ENCODE assay signal across 12 cellular contexts in the genomic region with DNA sequence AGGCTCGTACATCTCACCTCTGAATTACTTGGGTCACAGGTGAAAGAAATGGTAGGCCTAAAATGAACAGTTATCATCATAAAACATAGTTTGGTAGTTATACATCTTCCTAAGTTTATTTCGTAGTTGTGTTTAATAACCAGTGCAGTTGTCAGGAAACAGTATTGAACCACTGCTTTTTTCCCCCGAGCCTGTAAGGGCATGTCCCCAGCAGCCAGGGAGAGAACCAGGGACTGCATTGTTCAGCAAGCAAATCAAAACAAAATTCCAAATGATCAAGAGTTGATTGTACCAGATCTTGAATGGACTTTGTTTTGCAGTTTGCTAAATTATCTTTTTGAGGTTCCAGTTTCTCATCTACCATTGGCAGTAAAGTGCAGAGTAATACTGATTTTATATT. TPM values are rescaled to one million over a fixed set of nuclear protein-coding genes. Genes with fewer than 3 reads are reported as not detected.
DNase-seq lines count a peak whose midpoint lies in the region; ATAC-seq and TF ChIP-seq lines count a peak whose summit lies in the region.
"Had no signal": no experiment of that assay in that cellular context is flagged by ENCODE, and none has a peak within 500 bp of the region (broad histone marks: within the 10 kb centered on the region; RNA-seq: fewer than 3 reads in every experiment).

No MANE protein-coding gene starts in this region.

- peaks cover 76% of the 10 kb centered on the region for H3K79me2 ChIP-seq in hepatocyte

- no peak for DNase-seq in activated naive CD4-positive, alpha-beta T cell treated with anti-CD3 and anti-CD28 coated beads, Interleukin-2, amount 10 ng/mL, durations not matched to agents 7 days and 5 days
- no peak for DNase-seq in activated naive CD4-positive, alpha-beta T cell treated with anti-CD3 and anti-CD28 coated beads, Interleukin-2, amount 50 U/mL, for 16 hours
- DNase-seq in hepatocyte (ENCODE audit: low spot score): no peak
- DNase-seq in type B pancreatic cell (ENCODE audit: extremely low spot score, unreplicated experiment): no peak
- DNase-seq in HUDEP-2 (lab: John Stamatoyannopoulos, UW; ENCODE audit: unreplicated experiment in 76 of 76): no peak
- no peak for DNase-seq in LoVo (ENCODE audit: low spot score)
- DNase-seq in ureter (ENCODE audit: low spot score): no peak
- DNase-seq: heart left ventricle, NCI-H774, WERI-Rb-1 had no signal

- no peaks in the 10 kb centered on the region for H3K9me2 ChIP-seq in hepatocyte (replicated peaks; ENCODE audit: insufficient read depth)

- no peak overlapping the region for H3K4me3 ChIP-seq in hepatocyte

- no peaks in the 10 kb centered on the region for H3K36me3 ChIP-seq in hepatocyte (replicated peaks; ENCODE audit: insufficient read depth, low read depth)

- H3K4me2 ChIP-seq in hepatocyte: peak overlapping the region; percentile 80

- no peak overlapping the region for H2AFZ ChIP-seq in hepatocyte

- no peak for ATAC-seq in activated T-helper 17 cell treated with anti-CD3 and anti-CD28 coated beads, Interleukin-2, amount 50 U/mL, for 72 hours (replicated peaks)
- ATAC-seq: heart left ventricle had no signal

- H3K27me3 Mint-ChIP-seq in activated naive CD4-positive, alpha-beta T cell treated with anti-CD3 and anti-CD28 coated beads, Interleukin-2, amount 10 ng/mL, durations not matched to agents 7 days and 5 days: no peaks in the 10 kb centered on the region
- no peaks in the 10 kb centered on the region for H3K27me3 Mint-ChIP-seq in activated T-helper 17 cell treated with anti-CD3 and anti-CD28 coated beads, Interleukin-2, amount 50 U/mL, for 72 hours
- H3K27me3 Mint-ChIP-seq in type B pancreatic cell: no peaks in the 10 kb centered on the region

- TF ChIP-seq CTCF in hepatocyte (IDR thresholded peaks at IDR 0.05; ENCODE audit: poor library complexity) (no peak), type B pancreatic cell (conservative IDR thresholded peaks at IDR 0.05) (no peak)

- H3K4me3 Mint-ChIP-seq in activated naive CD4-positive, alpha-beta T cell treated with anti-CD3 and anti-CD28 coated beads, Interleukin-2, amount 10 ng/mL, durations not matched to agents 7 days and 5 days: peak overlapping the region; percentile 84
- peak overlapping the region; percentile 95 for H3K4me3 Mint-ChIP-seq in activated T-helper 17 cell treated with anti-CD3 and anti-CD28 coated beads, Interleukin-2, amount 50 U/mL, for 72 hours
- peak overlapping the region; percentile 90 for H3K4me3 Mint-ChIP-seq in type B pancreatic cell

- peaks cover 67% of the 10 kb centered on the region for H4K20me1 ChIP-seq in hepatocyte (ENCODE audit: insufficient read depth, poor library complexity, severe bottlenecking)

- H3K9me3 Mint-ChIP-seq in activated naive CD4-positive, alpha-beta T cell treated with anti-CD3 and anti-CD28 coated beads, Interleukin-2, amount 10 ng/mL, durations not matched to agents 7 days and 5 days: no peaks in the 10 kb centered on the region
- no peaks in the 10 kb centered on the region for H3K9me3 Mint-ChIP-seq in activated T-helper 17 cell treated with anti-CD3 and anti-CD28 coated beads, Interleukin-2, amount 50 U/mL, for 72 hours
- H3K9me3 Mint-ChIP-seq in type B pancreatic cell: no peaks in the 10 kb centered on the region

- H3K9me3 ChIP-seq in hepatocyte (ENCODE audit: low read depth): no peaks in the 10 kb centered on the region
- H3K9me3 ChIP-seq: heart left ventricle had no signal

- peaks cover 47% of the 10 kb centered on the region for H3K4me1 ChIP-seq in hepatocyte (ENCODE audit: insufficient read depth)

- H3K36me3 Mint-ChIP-seq in activated naive CD4-positive, alpha-beta T cell treated with anti-CD3 and anti-CD28 coated beads, Interleukin-2, amount 10 ng/mL, durations not matched to agents 7 days and 5 days: peaks cover 26% of the 10 kb centered on the region
- peaks cover 69% of the 10 kb centered on the region for H3K36me3 Mint-ChIP-seq in activated T-helper 17 cell treated with anti-CD3 and anti-CD28 coated beads, Interleukin-2, amount 50 U/mL, for 72 hours (ENCODE audit: low read depth)
- peaks cover 16% of the 10 kb centered on the region for H3K36me3 Mint-ChIP-seq in type B pancreatic cell

- CTCF ChIA-PET in activated naive CD4-positive, alpha-beta T cell treated with anti-CD3 and anti-CD28 coated beads, Interleukin-2, amount 10 ng/mL, durations not matched to agents 7 days and 5 days (lab: Charles Lee): interaction anchor here (3.1 kb wide), 1 partner anchor 30 kb away, joined by 11 read pairs; no protein-coding TSS in a partner anchor

- H3K27me3 ChIP-seq in hepatocyte: no peaks in the 10 kb centered on the region
- H3K27me3 ChIP-seq: heart left ventricle had no signal

- H3K4me1 Mint-ChIP-seq in activated naive CD4-positive, alpha-beta T cell treated with anti-CD3 and anti-CD28 coated beads, Interleukin-2, amount 10 ng/mL, durations not matched to agents 7 days and 5 days: peaks cover 57% of the 10 kb centered on the region
- H3K4me1 Mint-ChIP-seq in activated T-helper 17 cell treated with anti-CD3 and anti-CD28 coated beads, Interleukin-2, amount 50 U/mL, for 72 hours: peaks cover 19% of the 10 kb centered on the region
- H3K4me1 Mint-ChIP-seq in type B pancreatic cell (ENCODE audit: unreplicated experiment): peaks cover 30% of the 10 kb centered on the region

- no peak overlapping the region for H3K27ac Mint-ChIP-seq in activated naive CD4-positive, alpha-beta T cell treated with anti-CD3 and anti-CD28 coated beads, Interleukin-2, amount 10 ng/mL, durations not matched to agents 7 days and 5 days
- peak overlapping the region; percentile 97 for H3K27ac Mint-ChIP-seq in activated T-helper 17 cell treated with anti-CD3 and anti-CD28 coated beads, Interleukin-2, amount 50 U/mL, for 72 hours
- peak overlapping the region; percentile 96 for H3K27ac Mint-ChIP-seq in type B pancreatic cell

- WGBS in hepatocyte (ENCODE audit: low lambda C conversion rate, missing lambda C conversion rate): 83% methylated on average over 3 of the region's 3 CpGs

- H3K27ac ChIP-seq in hepatocyte: no peak overlapping the region
- H3K27ac ChIP-seq: C4-2B, WERI-Rb-1 had no signal

RNA-seq across cellular contexts. Expression of a gene that starts 2.4 kb away (rescaled TPM):
- total RNA-seq in activated T-helper 17 cell treated with anti-CD3 and anti-CD28 coated beads, Interleukin-2, amount 50 U/mL, for 72 hours: 100 to 1,000 TPM; 365 to 426 TPM
- total RNA-seq in hepatocyte (208 and 217 TPM in 2 replicates), type B pancreatic cell (ENCODE audit: low replicate concordance) (250 and 251 TPM in 2 replicates), ureter (237 TPM)
- polyA plus RNA-seq in hepatocyte: 178 and 179 TPM in 2 replicates

RNA-seq across cellular contexts. Expression of a gene that starts 33.3 kb away (rescaled TPM):
- 10 to 100 TPM in 1 of 2 donors, 1 to 10 TPM in 1; 6.5 to 11.3 TPM for total RNA-seq in activated T-helper 17 cell treated with anti-CD3 and anti-CD28 coated beads, Interleukin-2, amount 50 U/mL, for 72 hours
- total RNA-seq in hepatocyte (0.43 and 0.72 TPM in 2 replicates), type B pancreatic cell (ENCODE audit: low replicate concordance) (0.24 and 0.89 TPM in 2 replicates), ureter (4.7 TPM)
- polyA plus RNA-seq in hepatocyte: 0.66 and 1.2 TPM in 2 replicates
